15 cellular contexts compared by ENCODE assay signal in the genomic region with DNA sequence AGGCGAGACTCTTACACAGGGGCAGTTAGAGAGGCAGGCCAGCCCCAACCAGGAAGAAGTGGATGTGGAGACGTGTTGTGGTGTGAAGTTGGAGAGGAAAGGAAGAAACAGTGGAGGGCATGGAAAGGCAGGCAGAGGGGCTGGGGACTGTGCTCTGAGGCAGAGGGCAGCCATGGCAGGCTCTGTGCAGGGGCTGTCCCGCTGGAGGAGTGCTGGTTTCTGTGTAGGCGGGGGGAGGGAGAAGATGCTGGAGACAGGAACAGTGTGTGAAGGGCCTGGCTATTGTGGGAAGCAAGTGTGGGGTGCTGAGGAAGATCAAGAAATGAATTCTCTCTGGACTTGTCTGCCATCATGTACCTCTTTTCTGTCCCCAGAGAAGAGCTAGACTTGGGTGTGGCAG. TPM values are rescaled to one million over a fixed set of nuclear protein-coding genes. Genes with fewer than 3 reads are reported as not detected.
A peak's percentile ranks its signal among the peaks of the same experiment; 100 is the strongest.
DNase-seq lines count a peak whose midpoint lies in the region; ATAC-seq and TF ChIP-seq lines count a peak whose summit lies in the region.
"Had no signal": no experiment of that assay in that cellular context is flagged by ENCODE, and none has a peak within 500 bp of the region (broad histone marks: within the 10 kb centered on the region; RNA-seq: fewer than 3 reads in every experiment).

No MANE protein-coding gene starts in this region.

- H3K4me1 ChIP-seq in upper lobe of right lung, result no peaks in the 10 kb centered on the region

- H3K27me3 Mint-ChIP-seq in natural killer cell treated with Interleukin-12 subunit alpha and Interleukin-12 subunit beta and Interleukin-15 and Interleukin-18, amount 100 ng/mL, for 72 hours, result no peaks in the 10 kb centered on the region
- H3K27me3 Mint-ChIP-seq in natural killer cell (ENCODE audit: low read depth in 2 of 2), result no peaks in the 10 kb centered on the region
- H3K27me3 Mint-ChIP-seq in activated T-helper 1 cell treated with anti-CD3 and anti-CD28 coated beads, Interleukin-12 subunit alpha, Interleukin-12 subunit beta, Interleukin-2, Interleukin-4 antibody, amounts not matched to agents 30 ng/mL and 10 ng/mL and 1 ng/mL, durations not matched to agents 14 hours and 24 hours and 36 hours (ENCODE audit: insufficient read depth), result no peaks in the 10 kb centered on the region

- intact Hi-C loops in natural killer cell (cut with micrococcal nuclease) (no loop called here), upper lobe of right lung (cut with DNase I) (no loop called here)
- intact Hi-C loops in activated T-helper 1 cell treated with anti-CD3 and anti-CD28 coated beads, Interleukin-12 subunit alpha, Interleukin-12 subunit beta, Interleukin-2, Interleukin-4 antibody, amounts not matched to agents 30 ng/mL and 10 ng/mL and 1 ng/mL, durations not matched to agents 14 hours and 24 hours and 36 hours (cut with micrococcal nuclease), result no loop called here

- H3K9me3 Mint-ChIP-seq in natural killer cell treated with Interleukin-12 subunit alpha and Interleukin-12 subunit beta and Interleukin-15 and Interleukin-18, amount 100 ng/mL, for 72 hours, result no peaks in the 10 kb centered on the region
- no peaks in the 10 kb centered on the region for H3K9me3 Mint-ChIP-seq in natural killer cell
- no peaks in the 10 kb centered on the region for H3K9me3 Mint-ChIP-seq in activated T-helper 1 cell treated with anti-CD3 and anti-CD28 coated beads, Interleukin-12 subunit alpha, Interleukin-12 subunit beta, Interleukin-2, Interleukin-4 antibody, amounts not matched to agents 30 ng/mL and 10 ng/mL and 1 ng/mL, durations not matched to agents 14 hours and 24 hours and 36 hours

- ATAC-seq in natural killer cell treated with Interleukin-12 subunit alpha and Interleukin-12 subunit beta and Interleukin-15 and Interleukin-18, amount 100 ng/mL, for 72 hours, result peak in 1 of 2 donors; percentile 11
- no peak for ATAC-seq in natural killer cell
- ATAC-seq in upper lobe of right lung, result peak; percentile 29
- ATAC-seq in activated CD4-positive, CD25-positive, alpha-beta regulatory T cell treated with anti-CD3 and anti-CD28 coated beads, Interleukin-2, amount 50 U/mL, for 24 hours, result no peak
- ATAC-seq in HG03342 (IDR thresholded peaks at IDR 0.05; ENCODE audit: unreplicated experiment), result no peak
- ATAC-seq: psoas muscle had no signal

- H3K9me3 ChIP-seq in upper lobe of right lung, result no peaks in the 10 kb centered on the region
- H3K9me3 ChIP-seq: left ventricle myocardium inferior, psoas muscle had no signal

- H3K36me3 ChIP-seq in upper lobe of right lung, result no peaks in the 10 kb centered on the region

- no peak overlapping the region for H3K4me3 Mint-ChIP-seq in natural killer cell treated with Interleukin-12 subunit alpha and Interleukin-12 subunit beta and Interleukin-15 and Interleukin-18, amount 100 ng/mL, for 72 hours
- no peak overlapping the region for H3K4me3 Mint-ChIP-seq in natural killer cell
- no peak overlapping the region for H3K4me3 Mint-ChIP-seq in activated T-helper 1 cell treated with anti-CD3 and anti-CD28 coated beads, Interleukin-12 subunit alpha, Interleukin-12 subunit beta, Interleukin-2, Interleukin-4 antibody, amounts not matched to agents 30 ng/mL and 10 ng/mL and 1 ng/mL, durations not matched to agents 14 hours and 24 hours and 36 hours

- H3K4me3 ChIP-seq in upper lobe of right lung, result no peak overlapping the region
- H3K4me3 ChIP-seq: left ventricle myocardium inferior, psoas muscle had no signal

- peak overlapping the region; percentile 32 to 34 for H3K27ac Mint-ChIP-seq in natural killer cell treated with Interleukin-12 subunit alpha and Interleukin-12 subunit beta and Interleukin-15 and Interleukin-18, amount 100 ng/mL, for 72 hours
- peak overlapping the region in 1 of 2 donors; percentile 52 for H3K27ac Mint-ChIP-seq in natural killer cell
- peak overlapping the region; percentile 76 for H3K27ac Mint-ChIP-seq in activated T-helper 1 cell treated with anti-CD3 and anti-CD28 coated beads, Interleukin-12 subunit alpha, Interleukin-12 subunit beta, Interleukin-2, Interleukin-4 antibody, amounts not matched to agents 30 ng/mL and 10 ng/mL and 1 ng/mL, durations not matched to agents 14 hours and 24 hours and 36 hours

- H3K27ac ChIP-seq in layer of hippocampus (ENCODE audit: low read depth, low read length) (peak overlapping the region; percentile 77), upper lobe of right lung (no peak overlapping the region)
- H3K27ac ChIP-seq: left ventricle myocardium inferior, psoas muscle had no signal

- no peaks in the 10 kb centered on the region for H3K27me3 ChIP-seq in layer of hippocampus (ENCODE audit: control insufficient read depth, insufficient read depth, low read length)
- H3K27me3 ChIP-seq in upper lobe of right lung, result no peaks in the 10 kb centered on the region

- TF ChIP-seq CTCF in natural killer cell (IDR thresholded peaks at IDR 0.05), result no peak
- TF ChIP-seq CTCF in upper lobe of right lung (IDR thresholded peaks at IDR 0.05), result no peak

- H3K4me1 Mint-ChIP-seq in natural killer cell treated with Interleukin-12 subunit alpha and Interleukin-12 subunit beta and Interleukin-15 and Interleukin-18, amount 100 ng/mL, for 72 hours (ENCODE audit: low read depth in 2 of 2), result peaks cover 20 to 41% of the 10 kb centered on the region in 2 donors
- peaks cover 16 to 27% of the 10 kb centered on the region in 2 donors for H3K4me1 Mint-ChIP-seq in natural killer cell
- peaks cover 46% of the 10 kb centered on the region for H3K4me1 Mint-ChIP-seq in activated T-helper 1 cell treated with anti-CD3 and anti-CD28 coated beads, Interleukin-12 subunit alpha, Interleukin-12 subunit beta, Interleukin-2, Interleukin-4 antibody, amounts not matched to agents 30 ng/mL and 10 ng/mL and 1 ng/mL, durations not matched to agents 14 hours and 24 hours and 36 hours (ENCODE audit: low read depth)

- no peak for DNase-seq in natural killer cell treated with Interleukin-12 subunit alpha and Interleukin-12 subunit beta and Interleukin-15 and Interleukin-18, amount 100 ng/mL, for 72 hours (ENCODE audit: low spot score)
- DNase-seq in natural killer cell (no peak), upper lobe of right lung (no peak), NCI-H2196 treated with DMSO at 0.1 percent for 48 hours (lab: John Stamatoyannopoulos, UW; ENCODE audit: unreplicated experiment) (no peak)
- no peak for DNase-seq in activated T-helper 1 cell treated with anti-CD3 and anti-CD28 coated beads, Interleukin-12 subunit alpha, Interleukin-12 subunit beta, Interleukin-2, Interleukin-4 antibody, amounts not matched to agents 30 ng/mL and 10 ng/mL and 1 ng/mL, durations not matched to agents 14 hours and 24 hours and 36 hours (ENCODE audit: low spot score)
- DNase-seq: activated CD8-positive, alpha-beta memory T cell treated with anti-CD3 and anti-CD28 coated beads for 24 hours; activated naive CD4-positive, alpha-beta T cell treated with Interleukin-2 at 50 U/mL for 16 hours; DMS 273 treated with DMSO at 0.1 percent for 48 hours; Karpas-422; left ventricle myocardium inferior; psoas muscle; SHP77 had no signal

- H3K36me3 Mint-ChIP-seq in natural killer cell treated with Interleukin-12 subunit alpha and Interleukin-12 subunit beta and Interleukin-15 and Interleukin-18, amount 100 ng/mL, for 72 hours, result peaks cover 4% of the 10 kb centered on the region
- no peaks in the 10 kb centered on the region for H3K36me3 Mint-ChIP-seq in natural killer cell
- peaks cover 26% of the 10 kb centered on the region for H3K36me3 Mint-ChIP-seq in activated T-helper 1 cell treated with anti-CD3 and anti-CD28 coated beads, Interleukin-12 subunit alpha, Interleukin-12 subunit beta, Interleukin-2, Interleukin-4 antibody, amounts not matched to agents 30 ng/mL and 10 ng/mL and 1 ng/mL, durations not matched to agents 14 hours and 24 hours and 36 hours (ENCODE audit: low read depth)

RNA-seq across cellular contexts. Expression of gene SNAPC5, which starts 21.0 kb away (rescaled TPM):
- 10 to 100 TPM; 21.8 to 30.8 TPM for total RNA-seq in natural killer cell treated with Interleukin-12 subunit alpha and Interleukin-12 subunit beta and Interleukin-15 and Interleukin-18, amount 100 ng/mL, for 72 hours
- total RNA-seq in natural killer cell, result 10 to 100 TPM; 17.2 to 25.2 (median 24.3) TPM
- total RNA-seq in activated T-helper 1 cell treated with anti-CD3 and anti-CD28 coated beads, Interleukin-12 subunit alpha, Interleukin-12 subunit beta, Interleukin-2, Interleukin-4 antibody, amounts not matched to agents 30 ng/mL and 10 ng/mL and 1 ng/mL, durations not matched to agents 14 hours and 24 hours and 36 hours, result 37.3 and 39.0 TPM in 2 replicates
- 29.9 TPM for total RNA-seq in upper lobe of right lung

RNA-seq across cellular contexts. Expression of gene RPL4, which starts 28.1 kb away (rescaled TPM):
- 1,000 to 10,000 TPM; 1,786 to 1,827 TPM for total RNA-seq in natural killer cell treated with Interleukin-12 subunit alpha and Interleukin-12 subunit beta and Interleukin-15 and Interleukin-18, amount 100 ng/mL, for 72 hours
- 1,000 to 10,000 TPM; 1,109 to 1,293 (median 1,293) TPM for total RNA-seq in natural killer cell
- total RNA-seq in activated T-helper 1 cell treated with anti-CD3 and anti-CD28 coated beads, Interleukin-12 subunit alpha, Interleukin-12 subunit beta, Interleukin-2, Interleukin-4 antibody, amounts not matched to agents 30 ng/mL and 10 ng/mL and 1 ng/mL, durations not matched to agents 14 hours and 24 hours and 36 hours, result 3,069 and 3,091 TPM in 2 replicates
- total RNA-seq in upper lobe of right lung, result 1,699 TPM

RNA-seq across cellular contexts. Expression of gene ZWILCH, which starts 28.6 kb away (rescaled TPM):
- total RNA-seq in natural killer cell treated with Interleukin-12 subunit alpha and Interleukin-12 subunit beta and Interleukin-15 and Interleukin-18, amount 100 ng/mL, for 72 hours, result 10 to 100 TPM; 24.6 to 45.0 TPM
- 1 to 10 TPM; 8.7 to 9.9 (median 9.7) TPM for total RNA-seq in natural killer cell
- total RNA-seq in activated T-helper 1 cell treated with anti-CD3 and anti-CD28 coated beads, Interleukin-12 subunit alpha, Interleukin-12 subunit beta, Interleukin-2, Interleukin-4 antibody, amounts not matched to agents 30 ng/mL and 10 ng/mL and 1 ng/mL, durations not matched to agents 14 hours and 24 hours and 36 hours, result 37.5 and 42.2 TPM in 2 replicates
- 4.6 TPM for total RNA-seq in upper lobe of right lung
